In genomic region chr1:208179303-208179702, GRCh38 we compare ENCODE assay signal across 15 cellular contexts.
DNase-seq lines count a peak whose midpoint lies in the region; ATAC-seq and TF ChIP-seq lines count a peak whose summit lies in the region.
"Had no signal": no experiment of that assay in that cellular context is flagged by ENCODE, and none has a peak within 500 bp of the region (broad histone marks: within the 10 kb centered on the region; RNA-seq: fewer than 3 reads in every experiment).

No MANE protein-coding gene starts in this region.

- H3K9me3 ChIP-seq in neural progenitor cell (ENCODE audit: low read depth) (no peaks in the 10 kb centered on the region), smooth muscle cell (replicated peaks; ENCODE audit: low read depth) (no peaks in the 10 kb centered on the region)
- H3K9me3 ChIP-seq: prostate gland, suprapubic skin had no signal

- DNase-seq in Caki2 (ENCODE audit: low read depth) (peak; percentile 4), M059J (ENCODE audit: low read depth) (peak; percentile 47), cerebellar cortex (ENCODE audit: low spot score) (peak; percentile 95), neural progenitor cell (ENCODE audit: low spot score) (no peak), smooth muscle cell (lab: John Stamatoyannopoulos, UW; ENCODE audit: unreplicated experiment) (no peak), foreskin keratinocyte (no peak), SKM-1 (lab: John Stamatoyannopoulos, UW; ENCODE audit: unreplicated experiment) (no peak)
- DNase-seq in activated T-cell treated with anti-CD3 and anti-CD28 coated beads, Interleukin-2, amount 50 U/mL, for 24 hours, result no peak
- DNase-seq: activated CD4-positive, alpha-beta T cell treated with anti-CD3 and anti-CD28 coated beads, Interleukin-2, amount 10 ng/mL, durations not matched to agents 7 days and 5 days; activated naive CD4-positive, alpha-beta T cell treated with anti-CD3 and anti-CD28 coated beads, Interleukin-2, amount 10 ng/mL, durations not matched to agents 7 days and 5 days; NCI-H2029 had no signal

- H2AFZ ChIP-seq in neural progenitor cell (replicated peaks) (no peak overlapping the region), smooth muscle cell (ENCODE audit: low read depth) (no peak overlapping the region)

- in situ Hi-C loops in Caki2 (cut with HindIII; ENCODE audit: low pct_unique_long_range_greater_than_20kb, low sequenced_read_pairs), result no loop called here

- H3F3A ChIP-seq in neural progenitor cell (ENCODE audit: low read depth) (peaks cover 12% of the 10 kb centered on the region), smooth muscle cell (ENCODE audit: low read depth) (no peaks in the 10 kb centered on the region)

- ATAC-seq in foreskin keratinocyte, result no peak

- H3K27me3 Mint-ChIP-seq in neural progenitor cell (ENCODE audit: insufficient read depth, low read depth), result peaks cover 2% of the 10 kb centered on the region
- H3K27me3 Mint-ChIP-seq in activated T-cell treated with anti-CD3 and anti-CD28 coated beads, Interleukin-2, amount 50 U/mL, for 24 hours, result peaks cover 7% of the 10 kb centered on the region

- TF ChIP-seq CTCF in neural progenitor cell (IDR thresholded peaks at IDR 0.05) (no peak), smooth muscle cell (IDR thresholded peaks at IDR 0.05; ENCODE audit: borderline replicate concordance, insufficient read depth, poor library complexity, severe bottlenecking) (no peak), foreskin keratinocyte (conservative IDR thresholded peaks at IDR 0.05) (no peak)

- peak overlapping the region; percentile 21 for H3K4me2 ChIP-seq in neural progenitor cell
- no peak overlapping the region for H3K4me2 ChIP-seq in smooth muscle cell

- H3K27ac ChIP-seq in neural progenitor cell (no peak overlapping the region), smooth muscle cell (ENCODE audit: low read depth) (no peak overlapping the region), foreskin keratinocyte (no peak overlapping the region)
- H3K27ac ChIP-seq: SK-N-MC, suprapubic skin had no signal

- H3K27me3 ChIP-seq in neural progenitor cell (no peaks in the 10 kb centered on the region), smooth muscle cell (ENCODE audit: low read depth) (no peaks in the 10 kb centered on the region), foreskin keratinocyte (no peaks in the 10 kb centered on the region)
- H3K27me3 ChIP-seq: suprapubic skin had no signal

- H3K36me3 ChIP-seq in neural progenitor cell, result no peaks in the 10 kb centered on the region
- H3K36me3 ChIP-seq in smooth muscle cell (ENCODE audit: low read depth), result no peaks in the 10 kb centered on the region
- H3K36me3 ChIP-seq: prostate gland, suprapubic skin had no signal

- H3K79me2 ChIP-seq in neural progenitor cell (ENCODE audit: low read depth) (no peaks in the 10 kb centered on the region), smooth muscle cell (ENCODE audit: low read depth) (no peaks in the 10 kb centered on the region)

- H3K9me3 Mint-ChIP-seq in neural progenitor cell, result no peaks in the 10 kb centered on the region
- no peaks in the 10 kb centered on the region for H3K9me3 Mint-ChIP-seq in activated T-cell treated with anti-CD3 and anti-CD28 coated beads, Interleukin-2, amount 50 U/mL, for 24 hours
- H3K9me3 Mint-ChIP-seq: activated CD4-positive, alpha-beta T cell treated with anti-CD3 and anti-CD28 coated beads, Interleukin-2, amount 10 ng/mL, durations not matched to agents 7 days and 5 days; activated naive CD4-positive, alpha-beta T cell treated with anti-CD3 and anti-CD28 coated beads, Interleukin-2, amount 10 ng/mL, durations not matched to agents 7 days and 5 days had no signal

- WGBS in smooth muscle cell (ENCODE audit: low lambda C conversion rate), result 63% methylated on average over 5 of the region's 5 CpGs

- peaks cover 81% of the 10 kb centered on the region for H3K4me1 Mint-ChIP-seq in neural progenitor cell
- H3K4me1 Mint-ChIP-seq in activated T-cell treated with anti-CD3 and anti-CD28 coated beads, Interleukin-2, amount 50 U/mL, for 24 hours (ENCODE audit: low read depth), result no peaks in the 10 kb centered on the region
- H3K4me1 Mint-ChIP-seq: activated naive CD4-positive, alpha-beta T cell treated with anti-CD3 and anti-CD28 coated beads, Interleukin-2, amount 10 ng/mL, durations not matched to agents 7 days and 5 days had no signal

- H4K20me1 ChIP-seq in neural progenitor cell (ENCODE audit: low read depth) (no peaks in the 10 kb centered on the region), smooth muscle cell (ENCODE audit: low read depth) (no peaks in the 10 kb centered on the region)

- H3K4me3 ChIP-seq in neural progenitor cell, result no peak overlapping the region
- H3K4me3 ChIP-seq in smooth muscle cell, result no peak overlapping the region
- H3K4me3 ChIP-seq: coronary artery, prostate gland, SK-N-MC, suprapubic skin had no signal

- peaks cover 75% of the 10 kb centered on the region for H3K4me1 ChIP-seq in neural progenitor cell
- H3K4me1 ChIP-seq in smooth muscle cell (ENCODE audit: low read depth), result peaks cover 17% of the 10 kb centered on the region
- H3K4me1 ChIP-seq in foreskin keratinocyte, result peaks cover 16% of the 10 kb centered on the region

- no peak overlapping the region for H3K4me3 Mint-ChIP-seq in neural progenitor cell
- H3K4me3 Mint-ChIP-seq in activated T-cell treated with anti-CD3 and anti-CD28 coated beads, Interleukin-2, amount 50 U/mL, for 24 hours, result no peak overlapping the region
- H3K4me3 Mint-ChIP-seq: activated CD4-positive, alpha-beta T cell treated with anti-CD3 and anti-CD28 coated beads, Interleukin-2, amount 10 ng/mL, durations not matched to agents 7 days and 5 days; activated naive CD4-positive, alpha-beta T cell treated with anti-CD3 and anti-CD28 coated beads, Interleukin-2, amount 10 ng/mL, durations not matched to agents 7 days and 5 days had no signal

- H3K36me3 Mint-ChIP-seq in neural progenitor cell, result peaks cover 9% of the 10 kb centered on the region
- no peaks in the 10 kb centered on the region for H3K36me3 Mint-ChIP-seq in activated T-cell treated with anti-CD3 and anti-CD28 coated beads, Interleukin-2, amount 50 U/mL, for 24 hours (ENCODE audit: low read depth)
- H3K36me3 Mint-ChIP-seq: activated naive CD4-positive, alpha-beta T cell treated with anti-CD3 and anti-CD28 coated beads, Interleukin-2, amount 10 ng/mL, durations not matched to agents 7 days and 5 days had no signal

- no peak overlapping the region for H3K27ac Mint-ChIP-seq in neural progenitor cell
- H3K27ac Mint-ChIP-seq in activated T-cell treated with anti-CD3 and anti-CD28 coated beads, Interleukin-2, amount 50 U/mL, for 24 hours, result no peak overlapping the region
- H3K27ac Mint-ChIP-seq: activated CD4-positive, alpha-beta T cell treated with anti-CD3 and anti-CD28 coated beads, Interleukin-2, amount 10 ng/mL, durations not matched to agents 7 days and 5 days; activated naive CD4-positive, alpha-beta T cell treated with anti-CD3 and anti-CD28 coated beads, Interleukin-2, amount 10 ng/mL, durations not matched to agents 7 days and 5 days had no signal

- H3K9ac ChIP-seq in neural progenitor cell (no peak overlapping the region), smooth muscle cell (ENCODE audit: low read depth) (no peak overlapping the region)

Comparison
In these comparisons a context has a peak if more than half of its experiments do, and no peak if none do; other contexts are left out.
1. DNase-seq: peak in Caki2 (single experiment), M059J (single experiment) and cerebellar cortex (single experiment); none in neural progenitor cell (single experiment), smooth muscle cell (single experiment), activated T-cell treated with anti-CD3 and anti-CD28 coated beads, Interleukin-2, amount 50 U/mL, for 24 hours (single experiment), foreskin keratinocyte (0 of 2) and SKM-1 (single experiment).